27 cellular contexts compared by ENCODE assay signal in genomic region chr12:119448737-119449136, GRCh38.
A peak's percentile ranks its signal among the peaks of the same experiment; 100 is the strongest.
DNase-seq lines count a peak whose midpoint lies in the region; ATAC-seq, FAIRE-seq and TF ChIP-seq lines count a peak whose summit lies in the region.
"Had no signal": no experiment of that assay in that cellular context is flagged by ENCODE, and none has a peak within 500 bp of the region (broad histone marks: within the 10 kb centered on the region; RNA-seq: fewer than 3 reads in every experiment).

No MANE protein-coding gene starts in this region.

- no peak for FAIRE-seq in bronchial epithelial cell (lab: Jason Lieb, UNC)
- FAIRE-seq: A204.1, colon, endothelial cell of umbilical vein had no signal

- TF ChIP-seq CTCF in bronchial epithelial cell (IDR thresholded peaks at IDR 0.05; ENCODE audit: insufficient read depth, low read length, severe bottlenecking), result no peak

- ATAC-seq in HG03097 (IDR thresholded peaks at IDR 0.05; ENCODE audit: low FRiP score, unreplicated experiment) (no peak), GM19395 (IDR thresholded peaks at IDR 0.05; ENCODE audit: unreplicated experiment) (no peak)
- ATAC-seq: gastrocnemius medialis, T-cell, WTC11 had no signal

- peak; percentile 5 for DNase-seq in NCI-H1694 (lab: John Stamatoyannopoulos, UW)
- no peak for DNase-seq in NCI-H1694 treated with DMSO at 0.1 percent for 48 hours (lab: John Stamatoyannopoulos, UW)
- DNase-seq in NCI-H1105 (lab: John Stamatoyannopoulos, UW), result peak; percentile 50
- DNase-seq in NCI-H69 (lab: John Stamatoyannopoulos, UW), result peak; percentile 52
- peak; percentile 34 for DNase-seq in bronchial epithelial cell (ENCODE audit: low read depth)
- DNase-seq in AG08395 (ENCODE audit: low spot score), result no peak
- DNase-seq: activated CD4-positive, alpha-beta T cell treated with anti-CD3 and anti-CD28 coated beads, Interleukin-2, amount 10 ng/mL, durations not matched to agents 24 days and 14 days; activated CD8-positive, alpha-beta memory T cell treated with anti-CD3 and anti-CD28 coated beads for 24 hours; activated effector memory CD4-positive, alpha-beta T cell treated with anti-CD3 and anti-CD28 coated beads, Interleukin-2, amount 50 U/mL, for 16 hours; activated naive CD8-positive, alpha-beta T cell treated with anti-CD3 and anti-CD28 coated beads for 36 hours; activated T-cell treated with anti-CD3 and anti-CD28 coated beads for 4 hours; CD4-positive, alpha-beta memory T cell; DMS153; gastrocnemius medialis; GDM1; IMR-90; NCI-H2081; NCI-H82; stimulated activated CD4-positive, alpha-beta T cell treated with anti-CD3 and anti-CD28 coated beads, Interleukin-4, amount 100 ng/mL, for 1 hour; T-cell; tibial artery had no signal

- H3K4me3 ChIP-seq in bronchial epithelial cell (ENCODE audit: low read depth, low read length), result no peak overlapping the region
- H3K4me3 ChIP-seq: gastrocnemius medialis, tibial artery had no signal

- no peaks in the 10 kb centered on the region for H3K36me3 ChIP-seq in bronchial epithelial cell (ENCODE audit: control insufficient read depth, insufficient read depth, low read length)
- H3K36me3 ChIP-seq: gastrocnemius medialis, tibial artery had no signal

- H3K27me3 ChIP-seq in bronchial epithelial cell (ENCODE audit: control insufficient read depth, insufficient read depth, low read length), result no peaks in the 10 kb centered on the region
- H3K27me3 ChIP-seq: gastrocnemius medialis, tibial artery had no signal

Comparison
In these comparisons a context has a peak if more than half of its experiments do, and no peak if none do; other contexts are left out.
1. DNase-seq: peak in NCI-H1694 (single experiment), NCI-H1105 (single experiment), NCI-H69 (single experiment) and bronchial epithelial cell (single experiment); none in NCI-H1694 treated with DMSO at 0.1 percent for 48 hours (single experiment) and AG08395 (single experiment).